Comparison of ENCODE assay signal across 18 cellular contexts in genomic region chr17:31687505-31688126, GRCh38.
DNase-seq lines count a peak whose midpoint lies in the region; ATAC-seq and TF ChIP-seq lines count a peak whose summit lies in the region.
"Had no signal": no experiment of that assay in that cellular context is flagged by ENCODE, and none has a peak within 500 bp of the region (broad histone marks: within the 10 kb centered on the region; RNA-seq: fewer than 3 reads in every experiment).

No MANE protein-coding gene starts in this region.

- H3K27me3 Mint-ChIP-seq in WTC11 (ENCODE audit: low read depth) (no peaks in the 10 kb centered on the region), chondrocyte (ENCODE audit: low read depth) (no peaks in the 10 kb centered on the region)

- WGBS in mesendoderm (ENCODE audit: extremely low coverage, insufficient coverage, low lambda C conversion rate) = no CpG with 5 or more reads among the region's 6 CpGs

- H3K4me3 Mint-ChIP-seq in WTC11 = no peak overlapping the region
- no peak overlapping the region for H3K4me3 Mint-ChIP-seq in chondrocyte (ENCODE audit: unreplicated experiment)
- H3K4me3 Mint-ChIP-seq: B cell; CD4-positive, alpha-beta T cell had no signal

- H2BK120ac ChIP-seq in mesendoderm (ENCODE audit: low read depth, low read length) = no peak overlapping the region

- H3K4me3 ChIP-seq in A673 (ENCODE audit: low read depth, low read length, poor library complexity, severe bottlenecking) (no peak overlapping the region), mesendoderm (ENCODE audit: low read length) (no peak overlapping the region)

- H4K8ac ChIP-seq in mesendoderm (ENCODE audit: low read depth, low read length) = no peak overlapping the region

- CTCF ChIA-PET in A673 (lab: Charles Lee) = no interaction called here
- CTCF ChIA-PET in WTC11 (lab: Charles Lee) = no interaction called here

- DNase-seq in A673 (ENCODE audit: low spot score) (peak; percentile 4), M059J (ENCODE audit: low read depth) (peak; percentile 66), WTC11 (ENCODE audit: low spot score) (no peak), mesendoderm (peak; percentile 55), medulla oblongata (ENCODE audit: extremely low spot score) (no peak), chondrocyte (ENCODE audit: low spot score) (no peak)
- DNase-seq: ACHN; CD4-positive, alpha-beta T cell; DND-41; Kasumi-1; NCI-H1436; NCI-H345; NCI-H69; Right ventricle myocardium superior had no signal

- no peak overlapping the region for H3K18ac ChIP-seq in mesendoderm (ENCODE audit: low read length)

- H3K4ac ChIP-seq in mesendoderm (ENCODE audit: low read depth, low read length) = no peak overlapping the region

- H2AK5ac ChIP-seq in mesendoderm (ENCODE audit: low read length) = no peak overlapping the region

- no peaks in the 10 kb centered on the region for H3K79me1 ChIP-seq in mesendoderm (ENCODE audit: low read length)

- H2BK5ac ChIP-seq in mesendoderm (ENCODE audit: low read length) = no peak overlapping the region

- no peaks in the 10 kb centered on the region for H3K36me3 ChIP-seq in A673 (ENCODE audit: insufficient read depth, low read length, poor library complexity, severe bottlenecking)
- H3K36me3 ChIP-seq in mesendoderm (ENCODE audit: control insufficient read depth, insufficient read depth, low read length) = no peaks in the 10 kb centered on the region

- H3K9me3 Mint-ChIP-seq in WTC11 (no peaks in the 10 kb centered on the region), chondrocyte (ENCODE audit: low read depth) (no peaks in the 10 kb centered on the region)
- H3K9me3 Mint-ChIP-seq: CD4-positive, alpha-beta T cell had no signal

- H2BK15ac ChIP-seq in mesendoderm (replicated peaks; ENCODE audit: low read depth) = no peak overlapping the region

- H3K56ac ChIP-seq in mesendoderm (ENCODE audit: low read length) = no peak overlapping the region

- H3K27ac ChIP-seq in A673 (ENCODE audit: low read depth, low read length, poor library complexity, severe bottlenecking) (no peak overlapping the region), mesendoderm (ENCODE audit: low read depth, low read length) (no peak overlapping the region)

- no peak overlapping the region for H3K4me2 ChIP-seq in mesendoderm (ENCODE audit: low read length)

- no peaks in the 10 kb centered on the region for H3K9me3 ChIP-seq in A673 (ENCODE audit: low read depth, low read length, poor library complexity, severe bottlenecking)

- H3K36me3 Mint-ChIP-seq in WTC11 = no peaks in the 10 kb centered on the region
- no peaks in the 10 kb centered on the region for H3K36me3 Mint-ChIP-seq in chondrocyte (ENCODE audit: low read depth)

- TF ChIP-seq CTCF in A673 (conservative IDR thresholded peaks at IDR 0.05; ENCODE audit: low read depth, low read length) (no peak), WTC11 (IDR thresholded peaks at IDR 0.05) (no peak), chondrocyte (IDR thresholded peaks at IDR 0.05) (no peak)

- no peaks in the 10 kb centered on the region for H3K4me1 ChIP-seq in A673 (ENCODE audit: insufficient read depth, low read length, poor library complexity, severe bottlenecking)
- no peaks in the 10 kb centered on the region for H3K4me1 ChIP-seq in mesendoderm (ENCODE audit: control insufficient read depth, low read depth, low read length)

- intact Hi-C loops in A673 (cut with micrococcal nuclease; ENCODE audit: unreplicated experiment) = no loop called here

- H3K27me3 ChIP-seq in A673 (replicated peaks; ENCODE audit: insufficient read depth, low read depth, low read length, poor library complexity) (no peaks in the 10 kb centered on the region), mesendoderm (ENCODE audit: insufficient read depth, low read length, poor library complexity) (no peaks in the 10 kb centered on the region)

- no TSS peak for BruUV-seq in A673 (replicated peaks; lab: Mats Ljungman, UMichigan)

- H3K4me1 Mint-ChIP-seq in WTC11 (peaks cover 6% of the 10 kb centered on the region; the same call in 1 of the 2 replicates), chondrocyte (ENCODE audit: low read depth) (peaks cover 13% of the 10 kb centered on the region)
- H3K4me1 Mint-ChIP-seq: B cell had no signal

- ATAC-seq in WTC11 (no peak), GM21529 (IDR thresholded peaks at IDR 0.05; ENCODE audit: unreplicated experiment) (no peak), GM18517 (IDR thresholded peaks at IDR 0.05; ENCODE audit: unreplicated experiment) (no peak)
- ATAC-seq: SK-N-SH treated with all-trans-retinoic acid at 6 μM for 48 hours had no signal

- no peaks in the 10 kb centered on the region for H3K79me2 ChIP-seq in mesendoderm (ENCODE audit: control insufficient read depth, insufficient read depth, low read length)

- POLR2A ChIA-PET in A673 (lab: Charles Lee; ENCODE audit: low non-redundant PET) = no interaction called here
- POLR2A ChIA-PET in WTC11 (lab: Charles Lee) = no interaction called here

- H3K27ac Mint-ChIP-seq in WTC11 (no peak overlapping the region), chondrocyte (ENCODE audit: unreplicated experiment) (no peak overlapping the region)
- H3K27ac Mint-ChIP-seq: B cell; CD4-positive, alpha-beta T cell had no signal

- no peak overlapping the region for H3K9ac ChIP-seq in mesendoderm (ENCODE audit: low read length)

- H4K5ac ChIP-seq in mesendoderm (ENCODE audit: low read length) = no peak overlapping the region

- no peak overlapping the region for H3K23ac ChIP-seq in mesendoderm (ENCODE audit: low read length)

TF ChIP-seq in WTC11, 78 proteins besides CTCF, POLR2A, EP300 and RAD21:
- TF ChIP-seq ZBTB21 (CRISPR knock-in tag; IDR thresholded peaks at IDR 0.05; ENCODE audit: borderline replicate concordance) = no peak
- TF ChIP-seq HMGA2 (CRISPR knock-in tag; IDR thresholded peaks at IDR 0.05) = peak; percentile 98

Comparison
In these comparisons a context has a peak if more than half of its experiments do, and no peak if none do; other contexts are left out.
1. DNase-seq: peak in A673 (single experiment), M059J (single experiment) and mesendoderm (single experiment); none in WTC11 (single experiment), medulla oblongata (single experiment) and chondrocyte (single experiment).